Comparison of ENCODE assay signal across 1 cellular context in genomic region chr6:89311853-89312531, GRCh38.
TF ChIP-seq lines count a peak whose summit lies in the region.

No MANE protein-coding gene starts in this region.

TF ChIP-seq in HepG2, 621 proteins besides CTCF, POLR2A, EP300 and RAD21 (continued from another document and continues in another):
- TF ChIP-seq TEF (CRISPR knock-in tag; IDR thresholded peaks at IDR 0.05) (no peak), ZNF274 (CRISPR knock-in tag; IDR thresholded peaks at IDR 0.05) (peak; percentile 86), YEATS4 (CRISPR knock-in tag; IDR thresholded peaks at IDR 0.05; ENCODE audit: borderline replicate concordance) (no peak), ZNF263 (CRISPR knock-in tag; IDR thresholded peaks at IDR 0.05) (no peak), ZNF792 (CRISPR knock-in tag; IDR thresholded peaks at IDR 0.05) (no peak), ZNF619 (CRISPR knock-in tag; IDR thresholded peaks at IDR 0.05) (peak; percentile 77), PCBP2 (optimal IDR thresholded peaks at IDR 0.05; ENCODE audit: low read depth, low read length, poor library complexity, severe bottlenecking) (no peak), GLI4 (CRISPR knock-in tag; IDR thresholded peaks at IDR 0.05; ENCODE audit: borderline replicate concordance) (no peak), ZMAT5 (CRISPR knock-in tag; IDR thresholded peaks at IDR 0.05; ENCODE audit: borderline replicate concordance, low read depth) (no peak), ZNF512 (CRISPR knock-in tag; IDR thresholded peaks at IDR 0.05) (no peak), ZBTB2 (CRISPR knock-in tag; IDR thresholded peaks at IDR 0.05; ENCODE audit: low read depth) (no peak), ZNF724P (CRISPR knock-in tag; IDR thresholded peaks at IDR 0.05; ENCODE audit: borderline replicate concordance) (no peak), ZNF761 (CRISPR knock-in tag; conservative IDR thresholded peaks at IDR 0.05) (no peak), ZNF891 (CRISPR knock-in tag; IDR thresholded peaks at IDR 0.05) (0 out of 2 replicates have a peak, but pooled peaks have one; percentile 39), ZNF136 (CRISPR knock-in tag; IDR thresholded peaks at IDR 0.05; ENCODE audit: low read depth) (no peak), TOPORS (CRISPR knock-in tag; IDR thresholded peaks at IDR 0.05) (no peak), ZNF570 (CRISPR knock-in tag; IDR thresholded peaks at IDR 0.05; ENCODE audit: borderline replicate concordance) (no peak), FUBP1 (CRISPR knock-in tag; IDR thresholded peaks at IDR 0.05; ENCODE audit: borderline replicate concordance) (no peak), ONECUT2 (CRISPR knock-in tag; IDR thresholded peaks at IDR 0.05) (no peak), SNAPC5 (CRISPR knock-in tag; IDR thresholded peaks at IDR 0.05; ENCODE audit: borderline replicate concordance) (no peak), MIER3 (CRISPR knock-in tag; IDR thresholded peaks at IDR 0.05; ENCODE audit: borderline replicate concordance) (0 out of 2 replicates have a peak, but pooled peaks have one; percentile 21), TRAFD1 (CRISPR knock-in tag; IDR thresholded peaks at IDR 0.05; ENCODE audit: borderline replicate concordance) (0 out of 2 replicates have a peak, but pooled peaks have one; percentile 51), FOXK2 (IDR thresholded peaks at IDR 0.05) (no peak), ZNF839 (CRISPR knock-in tag; IDR thresholded peaks at IDR 0.05; ENCODE audit: borderline replicate concordance) (0 out of 2 replicates have a peak, but pooled peaks have one; percentile 15), PHF5A (CRISPR knock-in tag; IDR thresholded peaks at IDR 0.05; ENCODE audit: low read depth, unreplicated experiment) (no peak), DPF2 (CRISPR knock-in tag; IDR thresholded peaks at IDR 0.05; ENCODE audit: borderline replicate concordance, low read depth) (no peak), PHF20 (CRISPR knock-in tag; IDR thresholded peaks at IDR 0.05) (no peak), ZNF33B (CRISPR knock-in tag; IDR thresholded peaks at IDR 0.05) (0 out of 2 replicates have a peak, but pooled peaks have one; percentile 50), USF2 (IDR thresholded peaks at IDR 0.05; ENCODE audit: low read depth, low read length) (no peak), USF2 (CRISPR knock-in tag; IDR thresholded peaks at IDR 0.05; ENCODE audit: borderline replicate concordance) (no peak), MXD3 (CRISPR knock-in tag; IDR thresholded peaks at IDR 0.05) (no peak), ZSCAN31 (CRISPR knock-in tag; IDR thresholded peaks at IDR 0.05; ENCODE audit: low read depth) (0 out of 2 replicates have a peak, but pooled peaks have one; percentile 19), ZNF362 (CRISPR knock-in tag; IDR thresholded peaks at IDR 0.05; ENCODE audit: borderline replicate concordance) (no peak), ELF3 (CRISPR knock-in tag; IDR thresholded peaks at IDR 0.05) (0 out of 2 replicates have a peak, but pooled peaks have one; percentile 42), HDAC2 (CRISPR knock-in tag; IDR thresholded peaks at IDR 0.05) (no peak), ETV5 (CRISPR knock-in tag; IDR thresholded peaks at IDR 0.05; ENCODE audit: borderline replicate concordance) (no peak), ZNF598 (CRISPR knock-in tag; IDR thresholded peaks at IDR 0.05; ENCODE audit: borderline replicate concordance) (0 out of 2 replicates have a peak, but pooled peaks have one; percentile 52), ZNF180 (CRISPR knock-in tag; IDR thresholded peaks at IDR 0.05; ENCODE audit: borderline replicate concordance, low read depth) (no peak), KDM5A (IDR thresholded peaks at IDR 0.05; ENCODE audit: borderline replicate concordance, low read length) (no peak), ZSCAN25 (CRISPR knock-in tag; IDR thresholded peaks at IDR 0.05) (0 out of 2 replicates have a peak, but pooled peaks have one; percentile 37), ARHGAP35 (CRISPR knock-in tag; IDR thresholded peaks at IDR 0.05; ENCODE audit: borderline replicate concordance) (no peak), SP140L (CRISPR knock-in tag; IDR thresholded peaks at IDR 0.05; ENCODE audit: borderline replicate concordance) (no peak), SIX1 (CRISPR knock-in tag; IDR thresholded peaks at IDR 0.05; ENCODE audit: borderline replicate concordance) (no peak), ZEB1 (IDR thresholded peaks at IDR 0.05; ENCODE audit: insufficient replicate concordance, low read depth) (no peak), SMAD3 (CRISPR knock-in tag; IDR thresholded peaks at IDR 0.05) (no peak), ZNF737 (CRISPR knock-in tag; IDR thresholded peaks at IDR 0.05; ENCODE audit: borderline replicate concordance) (no peak)
